Comparison of ENCODE assay signal across 4 cellular contexts in genomic region chr16:18152832-18153231, GRCh38.
A peak's percentile ranks its signal among the peaks of the same experiment; 100 is the strongest.
DNase-seq lines count a peak whose midpoint lies in the region; ATAC-seq, FAIRE-seq and TF ChIP-seq lines count a peak whose summit lies in the region.
"Not testable (repeated sequence)": the region's sequence is repeated elsewhere in the genome, so short reads cannot be mapped to it uniquely, and the experiment has no call there.

No MANE protein-coding gene starts in this region.

- not testable (repeated sequence) for H3K27me3 ChIP-seq in RWPE2 (ENCODE audit: insufficient read depth, poor library complexity, severe bottlenecking); left lung

- ATAC-seq in RWPE2 (ENCODE audit: low read depth) = peak; percentile 48; the same call in 1 of the 3 replicates
- peak; percentile 64 for ATAC-seq in esophagus mucosa
- peak; percentile 68 for ATAC-seq in left lung

- H3K27ac ChIP-seq in RWPE2 (ENCODE audit: poor library complexity, severe bottlenecking); left lung: not testable (repeated sequence)

- not testable (repeated sequence) for TF ChIP-seq CTCF in RWPE2 (IDR thresholded peaks at IDR 0.05; ENCODE audit: poor library complexity, severe bottlenecking); left lung (IDR thresholded peaks at IDR 0.05)

- intact Hi-C loops in left lung (cut with DNase I) = not testable (repeated sequence)

- not testable (repeated sequence) for DNase-seq in RWPE2 (ENCODE audit: low spot score); left lung

- not testable (repeated sequence) for H3K9me3 ChIP-seq in RWPE2 (ENCODE audit: severe bottlenecking); left lung

- peak; percentile 38 for FAIRE-seq in islet of Langerhans (lab: Jason Lieb, UNC)

- H3K4me3 ChIP-seq in RWPE2 (ENCODE audit: severe bottlenecking); left lung: not testable (repeated sequence)

- H3K4me1 ChIP-seq in RWPE2 (ENCODE audit: insufficient read depth, poor library complexity, severe bottlenecking); left lung: not testable (repeated sequence)

- H3K36me3 ChIP-seq in RWPE2 (ENCODE audit: low read depth); left lung: not testable (repeated sequence)
